In the genomic region with DNA sequence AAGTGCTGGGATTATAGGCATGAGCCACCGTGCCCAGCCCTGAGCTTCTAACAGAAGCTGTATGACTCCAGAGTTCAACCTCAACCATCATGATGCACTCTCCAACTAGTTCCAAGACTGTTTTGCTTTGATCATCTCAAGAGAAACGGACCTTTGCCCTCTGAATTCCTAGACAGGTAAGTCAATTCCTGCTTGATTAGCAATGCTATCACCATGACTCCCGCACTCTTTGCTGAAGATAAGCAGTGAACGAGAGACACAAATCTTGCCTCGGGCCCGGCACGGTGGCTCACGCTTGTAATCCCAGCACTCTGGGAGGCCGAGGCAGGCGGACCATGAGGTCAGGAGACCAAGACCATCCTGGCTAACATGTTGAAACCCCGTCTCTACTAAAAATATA, we compare ENCODE assay signal across 26 cellular contexts. TPM values are rescaled to one million over a fixed set of nuclear protein-coding genes. Genes with fewer than 3 reads are reported as not detected.
A peak's percentile ranks its signal among the peaks of the same experiment; 100 is the strongest.
DNase-seq lines count a peak whose midpoint lies in the region; ATAC-seq, FAIRE-seq and TF ChIP-seq lines count a peak whose summit lies in the region.
"Had no signal": no experiment of that assay in that cellular context is flagged by ENCODE, and none has a peak within 500 bp of the region (broad histone marks: within the 10 kb centered on the region; RNA-seq: fewer than 3 reads in every experiment).

No MANE protein-coding gene starts in this region.

- peak; percentile 83 for ATAC-seq in mucosa of descending colon
- no peak for ATAC-seq in heart right ventricle
- no peak for ATAC-seq in GM19328 (IDR thresholded peaks at IDR 0.05; ENCODE audit: unreplicated experiment)
- ATAC-seq: A549 had no signal

- no peaks in the 10 kb centered on the region for H3K27me3 Mint-ChIP-seq in Caco-2 (ENCODE audit: insufficient read depth, unreplicated experiment)
- H3K27me3 Mint-ChIP-seq in progenitor cell of endocrine pancreas, result no peaks in the 10 kb centered on the region
- H3K27me3 Mint-ChIP-seq: CD4-positive, alpha-beta T cell; CD8-positive, alpha-beta memory T cell had no signal

- H3K4me3 Mint-ChIP-seq in Caco-2 (ENCODE audit: unreplicated experiment), result peak overlapping the region; percentile 27
- no peak overlapping the region for H3K4me3 Mint-ChIP-seq in progenitor cell of endocrine pancreas (ENCODE audit: low read depth)
- H3K4me3 Mint-ChIP-seq: CD14-positive monocyte; CD4-positive, alpha-beta T cell; CD8-positive, alpha-beta memory T cell had no signal

- intact Hi-C loops in Caco-2 (cut with micrococcal nuclease; ENCODE audit: unreplicated experiment), result no loop called here
- intact Hi-C loops in mucosa of descending colon (cut with DNase I, micrococcal nuclease), result no loop called here
- intact Hi-C loops in heart right ventricle (cut with DNase I), result no loop called here

- no peaks in the 10 kb centered on the region for H3K9me3 ChIP-seq in Caco-2
- H3K9me3 ChIP-seq in mucosa of descending colon, result no peaks in the 10 kb centered on the region
- H3K9me3 ChIP-seq in heart right ventricle, result no peaks in the 10 kb centered on the region
- H3K9me3 ChIP-seq: A549; BE2C; BLaER1 treated with 17β-estradiol and CSF1 and Interleukin-3, amounts not matched to agents 10 nM and 100 nM had no signal

- BruUV-seq in Caco-2 (replicated peaks; lab: Mats Ljungman, UMichigan), result no TSS peak

- H3K4me1 ChIP-seq in Caco-2 (peaks cover 24% of the 10 kb centered on the region), mucosa of descending colon (ENCODE audit: low read depth) (peaks cover 6% of the 10 kb centered on the region), heart right ventricle (peaks cover 0 to 17% (median 1%) of the 10 kb centered on the region in 9 donors)
- H3K4me1 ChIP-seq: A549; BE2C; BLaER1 treated with 17β-estradiol and CSF1 and Interleukin-3, amounts not matched to agents 10 nM and 100 nM had no signal

- H3K36me3 ChIP-seq in Caco-2 (ENCODE audit: control insufficient read depth, insufficient read depth, low read length), result no peaks in the 10 kb centered on the region
- peaks cover 11% of the 10 kb centered on the region for H3K36me3 ChIP-seq in bronchial epithelial cell (ENCODE audit: control insufficient read depth, insufficient read depth, low read length)
- H3K36me3 ChIP-seq in mucosa of descending colon (ENCODE audit: low read depth), result no peaks in the 10 kb centered on the region
- peaks cover 0 to 78% (median 30%) of the 10 kb centered on the region in 9 donors for H3K36me3 ChIP-seq in heart right ventricle

- H3K4me3 ChIP-seq in Caco-2 (ENCODE audit: low read depth, low read length) (no peak overlapping the region), bronchial epithelial cell (ENCODE audit: low read depth, low read length) (no peak overlapping the region), mucosa of descending colon (no peak overlapping the region), heart right ventricle (no peak overlapping the region)
- H3K4me3 ChIP-seq: A549; BLaER1 treated with 17β-estradiol and CSF1 and Interleukin-3, amounts not matched to agents 10 nM and 100 nM; GM23248 had no signal

- H3K9me3 Mint-ChIP-seq in Caco-2 (ENCODE audit: unreplicated experiment) (no peaks in the 10 kb centered on the region), progenitor cell of endocrine pancreas (ENCODE audit: low read depth) (no peaks in the 10 kb centered on the region)
- H3K9me3 Mint-ChIP-seq: CD14-positive monocyte; CD4-positive, alpha-beta T cell; CD8-positive, alpha-beta memory T cell had no signal

- H3K27ac Mint-ChIP-seq in Caco-2 (ENCODE audit: unreplicated experiment) (peak overlapping the region; percentile 83), progenitor cell of endocrine pancreas (no peak overlapping the region)
- H3K27ac Mint-ChIP-seq: CD4-positive, alpha-beta T cell had no signal

- peak; percentile 77 to 78 for DNase-seq in Caco-2
- no peak for DNase-seq in bronchial epithelial cell (ENCODE audit: low read depth)
- peak; percentile 82 for DNase-seq in islet precursor cell
- DNase-seq in mucosa of descending colon, result no peak
- no peak for DNase-seq in heart right ventricle
- DNase-seq in progenitor cell of endocrine pancreas (ENCODE audit: low spot score, unreplicated experiment), result no peak
- DNase-seq in T-helper 9 cell, result no peak
- DNase-seq: 8988T; ACHN; AML-193; BE2C; Calu3; CD4-positive, alpha-beta T cell; CD8-positive, alpha-beta memory T cell; DMS153; DND-41; GM23248; H7; HCEC 1CT had no signal

- H3K4me1 Mint-ChIP-seq in Caco-2 (ENCODE audit: low read depth, unreplicated experiment) (peaks cover 16% of the 10 kb centered on the region), progenitor cell of endocrine pancreas (ENCODE audit: low read depth) (peaks cover 22% of the 10 kb centered on the region)
- H3K4me1 Mint-ChIP-seq: CD14-positive monocyte had no signal

- POLR2A ChIA-PET in Caco-2 (lab: Charles Lee), result interaction anchor here (0.5 kb wide), 1 partner anchor 142 kb away, joined by 5 read pairs; no protein-coding TSS in a partner anchor

- peak; percentile 23 for FAIRE-seq in bronchial epithelial cell (lab: Jason Lieb, UNC)
- FAIRE-seq: A549, G401.6, GM12892, H1 had no signal

- H3K36me3 Mint-ChIP-seq in Caco-2 (ENCODE audit: insufficient read depth, unreplicated experiment) (peaks cover 16% of the 10 kb centered on the region), progenitor cell of endocrine pancreas (ENCODE audit: insufficient read depth) (peaks cover 12% of the 10 kb centered on the region)

- no peak overlapping the region for H3K27ac ChIP-seq in heart right ventricle
- H3K27ac ChIP-seq: A549; BLaER1 treated with 17β-estradiol and CSF1 and Interleukin-3, amounts not matched to agents 10 nM and 100 nM; GM23248 had no signal

- H3K27me3 ChIP-seq in Caco-2 (replicated peaks; ENCODE audit: control insufficient read depth, insufficient read depth, low read length) (no peaks in the 10 kb centered on the region), bronchial epithelial cell (ENCODE audit: control insufficient read depth, insufficient read depth, low read length) (no peaks in the 10 kb centered on the region), heart right ventricle (no peaks in the 10 kb centered on the region)
- H3K27me3 ChIP-seq: BE2C; BLaER1 treated with 17β-estradiol and CSF1 and Interleukin-3, amounts not matched to agents 10 nM and 100 nM had no signal

- CTCF ChIA-PET in Caco-2 (lab: Charles Lee), result no interaction called here

- TF ChIP-seq CTCF in Caco-2 (IDR thresholded peaks at IDR 0.05; ENCODE audit: insufficient read depth in 1 of 2, low read depth in 1 of 2, low read length in 1 of 2, severe bottlenecking in 1 of 2, unreplicated experiment in 1 of 2) (no peak), bronchial epithelial cell (IDR thresholded peaks at IDR 0.05; ENCODE audit: insufficient read depth, low read length, severe bottlenecking) (no peak), mucosa of descending colon (IDR thresholded peaks at IDR 0.05) (no peak), heart right ventricle (IDR thresholded peaks at IDR 0.05) (no peak), progenitor cell of endocrine pancreas (IDR thresholded peaks at IDR 0.05; ENCODE audit: unreplicated experiment) (no peak)

- 87 to 93% methylated on average over 11 of the region's 11 CpGs for WGBS in heart right ventricle, 2 donors

RNA-seq across cellular contexts. Expression of gene ANKFY1, which starts 22.2 kb away (rescaled TPM):
- total RNA-seq in Caco-2 (2022) (25.0 and 27.5 TPM in 2 replicates), bronchial epithelial cell (22.6 and 28.7 TPM in 2 replicates), mucosa of descending colon (10 to 100 TPM; 52.0 to 94.3 (median 59.5) TPM), heart right ventricle (10 to 100 TPM; 18.7 to 34.4 (median 24.4) TPM), progenitor cell of endocrine pancreas (59.8 and 64.6 TPM in 2 replicates)
- polyA plus RNA-seq in heart right ventricle, result 10 to 100 TPM in 1 of 2 donors, 1 to 10 TPM in 1; 8.6 to 12.8 TPM

Comparison
In these comparisons a context has a peak if more than half of its experiments do, and no peak if none do; other contexts are left out.
1. DNase-seq: peak in Caco-2 (2 of 2) and islet precursor cell (single experiment); none in bronchial epithelial cell (single experiment), mucosa of descending colon (0 of 3), heart right ventricle (0 of 2), progenitor cell of endocrine pancreas (single experiment) and T-helper 9 cell (single experiment).